ENCODE assay signal across 2 cellular contexts in the genomic region with DNA sequence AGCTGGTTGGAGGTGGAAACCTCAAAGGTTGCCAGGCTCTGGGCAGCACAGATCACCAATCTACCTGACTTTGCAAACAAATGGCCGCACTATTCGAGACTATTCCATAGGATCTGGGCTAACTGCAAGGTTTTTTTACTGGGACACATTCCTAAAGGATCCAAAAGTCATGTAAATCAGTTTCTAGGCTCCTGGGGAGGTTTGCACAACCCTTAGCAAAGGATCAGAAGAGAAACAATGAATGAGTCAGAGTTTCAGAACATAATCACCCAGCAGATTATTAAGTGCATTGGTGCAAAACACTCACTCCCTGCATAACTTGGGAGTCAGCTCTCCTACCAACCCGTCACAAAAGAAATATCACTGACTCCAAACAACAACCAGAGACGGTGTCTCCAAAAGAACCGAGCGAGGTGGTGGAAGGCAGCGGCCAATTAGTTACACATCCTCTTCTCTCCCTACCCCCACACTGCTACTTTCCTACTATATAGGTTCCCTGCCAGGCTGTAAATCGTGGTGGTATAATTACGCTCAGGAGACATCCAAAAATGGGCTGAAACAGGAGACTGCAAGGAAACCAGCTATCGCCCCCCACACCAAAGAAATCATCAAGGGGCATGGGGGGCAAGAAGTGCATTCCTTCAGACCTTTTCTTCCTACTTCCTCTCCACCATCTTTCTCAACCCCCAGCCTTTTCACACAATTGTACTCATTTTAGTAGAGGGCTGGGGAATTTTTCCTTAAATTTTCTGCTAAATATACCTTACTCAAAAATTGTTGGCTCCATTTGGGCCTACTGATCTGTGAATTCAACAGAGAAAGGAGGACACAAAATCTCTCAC.
TF ChIP-seq lines count a peak whose summit lies in the region.

No MANE protein-coding gene starts in this region.

TF ChIP-seq in HEK293T, 16 proteins besides CTCF, POLR2A, EP300 and RAD21:
- TF ChIP-seq FOXM1 (IDR thresholded peaks at IDR 0.05; ENCODE audit: borderline replicate concordance) (peak; percentile 53; the same call in 1 of the 2 replicates), ZNF384 (IDR thresholded peaks at IDR 0.05) (no peak)
- TF ChIP-seq, protein P1, sequence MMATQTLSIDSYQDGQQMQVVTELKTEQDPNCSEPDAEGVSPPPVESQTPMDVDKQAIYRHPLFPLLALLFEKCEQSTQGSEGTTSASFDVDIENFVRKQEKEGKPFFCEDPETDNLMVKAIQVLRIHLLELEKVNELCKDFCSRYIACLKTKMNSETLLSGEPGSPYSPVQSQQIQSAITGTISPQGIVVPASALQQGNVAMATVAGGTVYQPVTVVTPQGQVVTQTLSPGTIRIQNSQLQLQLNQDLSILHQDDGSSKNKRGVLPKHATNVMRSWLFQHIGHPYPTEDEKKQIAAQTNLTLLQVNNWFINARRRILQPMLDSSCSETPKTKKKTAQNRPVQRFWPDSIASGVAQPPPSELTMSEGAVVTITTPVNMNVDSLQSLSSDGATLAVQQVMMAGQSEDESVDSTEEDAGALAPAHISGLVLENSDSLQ (IDR thresholded peaks at IDR 0.05), result peak; percentile 83

TF ChIP-seq in GM12878, 131 proteins besides CTCF, POLR2A, EP300 and RAD21:
- no peak for TF ChIP-seq MAX (IDR thresholded peaks at IDR 0.05; ENCODE audit: low read depth, low read length)
- no peak for TF ChIP-seq ESRRA (IDR thresholded peaks at IDR 0.05; ENCODE audit: low read length)
- peak; percentile 51; the same call in 1 of the 2 replicates for TF ChIP-seq SPI1 (IDR thresholded peaks at IDR 0.05; ENCODE audit: borderline replicate concordance, insufficient read depth, low read depth, low read length)
- no peak for TF ChIP-seq ZNF217 (IDR thresholded peaks at IDR 0.05)
- no peak for TF ChIP-seq ZSCAN29 (IDR thresholded peaks at IDR 0.05)
- 0 out of 2 replicates have a peak, but pooled peaks have one; percentile 21 for TF ChIP-seq PML (IDR thresholded peaks at IDR 0.05; ENCODE audit: low read length)
- TF ChIP-seq CREM (IDR thresholded peaks at IDR 0.05; ENCODE audit: low read depth), result peak; percentile 46; the same call in 1 of the 2 replicates
- TF ChIP-seq, protein P2, sequence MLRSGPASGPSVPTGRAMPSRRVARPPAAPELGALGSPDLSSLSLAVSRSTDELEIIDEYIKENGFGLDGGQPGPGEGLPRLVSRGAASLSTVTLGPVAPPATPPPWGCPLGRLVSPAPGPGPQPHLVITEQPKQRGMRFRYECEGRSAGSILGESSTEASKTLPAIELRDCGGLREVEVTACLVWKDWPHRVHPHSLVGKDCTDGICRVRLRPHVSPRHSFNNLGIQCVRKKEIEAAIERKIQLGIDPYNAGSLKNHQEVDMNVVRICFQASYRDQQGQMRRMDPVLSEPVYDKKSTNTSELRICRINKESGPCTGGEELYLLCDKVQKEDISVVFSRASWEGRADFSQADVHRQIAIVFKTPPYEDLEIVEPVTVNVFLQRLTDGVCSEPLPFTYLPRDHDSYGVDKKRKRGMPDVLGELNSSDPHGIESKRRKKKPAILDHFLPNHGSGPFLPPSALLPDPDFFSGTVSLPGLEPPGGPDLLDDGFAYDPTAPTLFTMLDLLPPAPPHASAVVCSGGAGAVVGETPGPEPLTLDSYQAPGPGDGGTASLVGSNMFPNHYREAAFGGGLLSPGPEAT (IDR thresholded peaks at IDR 0.05; ENCODE audit: low read depth), result 0 out of 2 replicates have a peak, but pooled peaks have one; percentile 33
- no peak for TF ChIP-seq HDAC6 (IDR thresholded peaks at IDR 0.05; ENCODE audit: unreplicated experiment)
- no peak for TF ChIP-seq CBX3 (IDR thresholded peaks at IDR 0.05; ENCODE audit: borderline replicate concordance, low read depth)
- no peak for TF ChIP-seq YBX1 (IDR thresholded peaks at IDR 0.05)
- TF ChIP-seq BCL11A (IDR thresholded peaks at IDR 0.05; ENCODE audit: low read depth, low read length), result peak; percentile 15; the same call in 1 of the 2 replicates
- no peak for TF ChIP-seq SMARCA5 (IDR thresholded peaks at IDR 0.05)
- peak; percentile 61; the same call in 1 of the 2 replicates for TF ChIP-seq TAF1 (IDR thresholded peaks at IDR 0.05; ENCODE audit: borderline replicate concordance, low read depth, low read length)
- peak; percentile 18 for TF ChIP-seq PBX3 (IDR thresholded peaks at IDR 0.05; ENCODE audit: insufficient replicate concordance, low read depth, low read length)
- peak; percentile 65 for TF ChIP-seq ZNF24 (IDR thresholded peaks at IDR 0.05)
- TF ChIP-seq DPF2 (IDR thresholded peaks at IDR 0.05), result peak; percentile 39; the same call in 1 of the 2 replicates
- TF ChIP-seq IKZF1 (conservative IDR thresholded peaks at IDR 0.05), result peak; percentile 67
- peak; percentile 74; the same call in 1 of the 2 replicates for TF ChIP-seq SIN3A (IDR thresholded peaks at IDR 0.05; ENCODE audit: low read depth, low read length)
- TF ChIP-seq EED (IDR thresholded peaks at IDR 0.05; ENCODE audit: low read depth), result peak; percentile 70
- peak; percentile 33; the same call in 1 of the 2 replicates for TF ChIP-seq YY1 (IDR thresholded peaks at IDR 0.05; ENCODE audit: low read depth, low read length)
- TF ChIP-seq, protein P3, sequence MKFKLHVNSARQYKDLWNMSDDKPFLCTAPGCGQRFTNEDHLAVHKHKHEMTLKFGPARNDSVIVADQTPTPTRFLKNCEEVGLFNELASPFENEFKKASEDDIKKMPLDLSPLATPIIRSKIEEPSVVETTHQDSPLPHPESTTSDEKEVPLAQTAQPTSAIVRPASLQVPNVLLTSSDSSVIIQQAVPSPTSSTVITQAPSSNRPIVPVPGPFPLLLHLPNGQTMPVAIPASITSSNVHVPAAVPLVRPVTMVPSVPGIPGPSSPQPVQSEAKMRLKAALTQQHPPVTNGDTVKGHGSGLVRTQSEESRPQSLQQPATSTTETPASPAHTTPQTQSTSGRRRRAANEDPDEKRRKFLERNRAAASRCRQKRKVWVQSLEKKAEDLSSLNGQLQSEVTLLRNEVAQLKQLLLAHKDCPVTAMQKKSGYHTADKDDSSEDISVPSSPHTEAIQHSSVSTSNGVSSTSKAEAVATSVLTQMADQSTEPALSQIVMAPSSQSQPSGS (IDR thresholded peaks at IDR 0.05; ENCODE audit: low read length), result no peak
- peak; percentile 73 for TF ChIP-seq CBFB (IDR thresholded peaks at IDR 0.05; ENCODE audit: low read depth)
- TF ChIP-seq SMAD1 (IDR thresholded peaks at IDR 0.05; ENCODE audit: low read depth, partially characterized antibody), result no peak
- no peak for TF ChIP-seq CEBPB (IDR thresholded peaks at IDR 0.05; ENCODE audit: borderline replicate concordance in 1 of 2, low read depth in 2 of 2, low read length in 2 of 2)
- TF ChIP-seq ZNF384 (IDR thresholded peaks at IDR 0.05; ENCODE audit: borderline replicate concordance, low read depth, low read length), result no peak
- TF ChIP-seq NFXL1 (IDR thresholded peaks at IDR 0.05; ENCODE audit: borderline replicate concordance), result no peak
- TF ChIP-seq CHD2 (IDR thresholded peaks at IDR 0.05; ENCODE audit: borderline replicate concordance, low read depth, low read length), result 0 out of 2 replicates have a peak, but pooled peaks have one; percentile 32
- peak; percentile 82; the same call in 1 of the 2 replicates for TF ChIP-seq POLR2AphosphoS5 (IDR thresholded peaks at IDR 0.05; ENCODE audit: low read length)
- TF ChIP-seq MTA2 (IDR thresholded peaks at IDR 0.05; ENCODE audit: low read depth), result peak; percentile 37; the same call in 1 of the 2 replicates
- peak; percentile 54; the same call in 1 of the 2 replicates for TF ChIP-seq NKRF (conservative IDR thresholded peaks at IDR 0.05)
- peak in 1 of 2 experiments; percentile 64; a peak in 3 of 4 replicates for TF ChIP-seq IKZF2 (IDR thresholded peaks at IDR 0.05)
- no peak for TF ChIP-seq NR2C2 (IDR thresholded peaks at IDR 0.05; ENCODE audit: borderline replicate concordance, control insufficient read depth, insufficient read length, low read depth)
- no peak for TF ChIP-seq RBBP5 (conservative IDR thresholded peaks at IDR 0.05)
- TF ChIP-seq IRF4 (IDR thresholded peaks at IDR 0.05; ENCODE audit: low read depth, low read length), result peak; percentile 52; the same call in 1 of the 2 replicates
